8 cellular contexts compared by ENCODE assay signal in genomic region chr12:6928703-6929407, GRCh38. TPM values are rescaled to one million over a fixed set of nuclear protein-coding genes. Genes with fewer than 3 reads are reported as not detected.
DNase-seq lines count a peak whose midpoint lies in the region; ATAC-seq, FAIRE-seq and TF ChIP-seq lines count a peak whose summit lies in the region.

No MANE protein-coding gene starts in this region.

- FAIRE-seq in astrocyte (lab: Jason Lieb, UNC) = no peak

- H3K27ac Mint-ChIP-seq in activated T-cell treated with anti-CD3 and anti-CD28 coated beads, Interleukin-2, amount 50 U/mL, for 24 hours = peak overlapping the region; percentile 93
- H3K27ac Mint-ChIP-seq in astrocyte (ENCODE audit: unreplicated experiment) = peak overlapping the region; percentile 94

- peak overlapping the region; percentile 85 for H3K4me3 ChIP-seq in astrocyte (ENCODE audit: insufficient read depth, low read depth, low read length)
- peak overlapping the region; percentile 66 to 88 (median 78) for H3K4me3 ChIP-seq in liver (ENCODE audit: low read depth in 1 of 3, low read length in 3 of 3)
- H3K4me3 ChIP-seq in tibial nerve = peak overlapping the region; percentile 78 to 96 (median 88)

- H3K27me3 ChIP-seq in astrocyte (ENCODE audit: insufficient read depth, low read length) (no peaks in the 10 kb centered on the region), liver (ENCODE audit: control insufficient read depth in 4 of 4, insufficient read depth in 4 of 4, low read length in 3 of 4) (no peaks in the 10 kb centered on the region), tibial nerve (no peaks in the 10 kb centered on the region)

- peaks cover 70% of the 10 kb centered on the region for H3K4me1 Mint-ChIP-seq in activated T-cell treated with anti-CD3 and anti-CD28 coated beads, Interleukin-2, amount 50 U/mL, for 24 hours (ENCODE audit: low read depth)
- H3K4me1 Mint-ChIP-seq in astrocyte (ENCODE audit: low read depth, unreplicated experiment) = peaks cover 58% of the 10 kb centered on the region

- no peaks in the 10 kb centered on the region for H3K36me3 ChIP-seq in astrocyte (ENCODE audit: insufficient read depth, low read length)
- peaks cover 0 to 2% (median 0%) of the 10 kb centered on the region in 4 donors for H3K36me3 ChIP-seq in liver (ENCODE audit: control insufficient read depth in 4 of 4, insufficient read depth in 3 of 4, low read depth in 1 of 4, low read length in 3 of 4)
- H3K36me3 ChIP-seq in tibial nerve = peaks cover 0 to 5% (median 0%) of the 10 kb centered on the region in 3 donors

- no peak for TF ChIP-seq POLR2A in tibial nerve (IDR thresholded peaks at IDR 0.05)

- H3K27ac ChIP-seq in astrocyte (ENCODE audit: low read depth, low read length) = peak overlapping the region; percentile 66
- H3K27ac ChIP-seq in liver (ENCODE audit: low read depth in 1 of 2, low read length in 2 of 2) = peak overlapping the region; percentile 62 to 66
- peak overlapping the region; percentile 96 to 99 (median 98) for H3K27ac ChIP-seq in tibial nerve

- H3K9me3 ChIP-seq in astrocyte (ENCODE audit: insufficient read depth, low read depth, low read length) = no peaks in the 10 kb centered on the region
- no peaks in the 10 kb centered on the region for H3K9me3 ChIP-seq in liver (ENCODE audit: control insufficient read depth in 4 of 4, low read length in 3 of 4)
- no peaks in the 10 kb centered on the region for H3K9me3 ChIP-seq in tibial nerve

- H3K4me3 Mint-ChIP-seq in activated T-cell treated with anti-CD3 and anti-CD28 coated beads, Interleukin-2, amount 50 U/mL, for 24 hours = peak overlapping the region; percentile 88
- H3K4me3 Mint-ChIP-seq in astrocyte (ENCODE audit: unreplicated experiment) = peak overlapping the region; percentile 100

- H2AFZ ChIP-seq in astrocyte (ENCODE audit: low read depth, low read length) = no peak overlapping the region

- H3K4me1 ChIP-seq in astrocyte (ENCODE audit: insufficient read depth, low read length) (peaks cover 51% of the 10 kb centered on the region), liver (ENCODE audit: control insufficient read depth in 4 of 4, insufficient read depth in 4 of 4, low read length in 3 of 4) (peaks cover 9 to 61% (median 47%) of the 10 kb centered on the region in 4 donors), tibial nerve (peaks cover 3 to 84% (median 54%) of the 10 kb centered on the region in 4 donors)

- H4K20me1 ChIP-seq in astrocyte (ENCODE audit: insufficient read depth, low read length) = peaks cover 46% of the 10 kb centered on the region

- TF ChIP-seq EP300 in tibial nerve (IDR thresholded peaks at IDR 0.05) = peak in 1 of 2 donors; percentile 14

- no peak for ATAC-seq in HG02885 (IDR thresholded peaks at IDR 0.05; ENCODE audit: poor library complexity, unreplicated experiment)

- no peaks in the 10 kb centered on the region for H3K27me3 Mint-ChIP-seq in activated T-cell treated with anti-CD3 and anti-CD28 coated beads, Interleukin-2, amount 50 U/mL, for 24 hours
- H3K27me3 Mint-ChIP-seq in astrocyte (ENCODE audit: low read depth, unreplicated experiment) = no peaks in the 10 kb centered on the region

- no peak for DNase-seq in activated T-cell treated with anti-CD3 and anti-CD28 coated beads, Interleukin-2, amount 50 U/mL, for 24 hours
- no peak for DNase-seq in activated T-cell treated with anti-CD3 and anti-CD28 coated beads, Interleukin-2, amount 50 U/mL, for 1 hour
- no peak for DNase-seq in astrocyte (ENCODE audit: low read depth)
- no peak for DNase-seq in tibial nerve (ENCODE audit: low spot score in 2 of 2)
- no peak for DNase-seq in globus pallidus (ENCODE audit: low spot score)
- no peak for DNase-seq in GF-D8 (lab: John Stamatoyannopoulos, UW)

- H3K4me2 ChIP-seq in astrocyte (ENCODE audit: low read length) = peak overlapping the region; percentile 98

- H3K9me3 Mint-ChIP-seq in activated T-cell treated with anti-CD3 and anti-CD28 coated beads, Interleukin-2, amount 50 U/mL, for 24 hours = no peaks in the 10 kb centered on the region
- no peaks in the 10 kb centered on the region for H3K9me3 Mint-ChIP-seq in astrocyte (ENCODE audit: unreplicated experiment)

- peaks cover 30% of the 10 kb centered on the region for H3K36me3 Mint-ChIP-seq in activated T-cell treated with anti-CD3 and anti-CD28 coated beads, Interleukin-2, amount 50 U/mL, for 24 hours (ENCODE audit: low read depth)
- peaks cover 5% of the 10 kb centered on the region for H3K36me3 Mint-ChIP-seq in astrocyte (ENCODE audit: low read depth, unreplicated experiment)

- 17% methylated on average over 19 of the region's 19 CpGs for WGBS in liver
- WGBS in tibial nerve, 2 donors = 4 to 5% methylated on average over 19 of the region's 19 CpGs

- TF ChIP-seq RAD21 in liver (IDR thresholded peaks at IDR 0.05) = no peak

- peaks cover 65% of the 10 kb centered on the region for H3K79me2 ChIP-seq in astrocyte (ENCODE audit: insufficient read depth, low read length)

- H3K9ac ChIP-seq in astrocyte (ENCODE audit: low read length) (peak overlapping the region; percentile 94), liver (ENCODE audit: low read depth in 1 of 2, low read length in 2 of 2) (peak overlapping the region; percentile 35 to 55)

- TF ChIP-seq CTCF in astrocyte (IDR thresholded peaks at IDR 0.05; ENCODE audit: insufficient read depth, low read depth, low read length) (no peak), liver (IDR thresholded peaks at IDR 0.05; ENCODE audit: low read depth, low read length, missing input control) (no peak), tibial nerve (IDR thresholded peaks at IDR 0.05) (no peak)

TF ChIP-seq in liver, 16 proteins besides CTCF, POLR2A, EP300 and RAD21:
- peak; percentile 19 for TF ChIP-seq NR2F2 (IDR thresholded peaks at IDR 0.05)
- no peak for TF ChIP-seq HNF4A (conservative IDR thresholded peaks at IDR 0.05)

RNA-seq across cellular contexts. Expression of gene ATN1, which starts 1.1 kb away (rescaled TPM):
- total RNA-seq in astrocyte (94.9 and 97.8 TPM in 2 replicates), liver (10 to 100 TPM in 1 of 2 donors, 1 to 10 TPM in 1; 3.6 to 10.2 TPM), tibial nerve (100 to 1,000 TPM in 3 of 4 donors, 10 to 100 TPM in 1; 92.2 to 260 (median 123) TPM)
- 10 to 100 TPM in 1 of 2 donors, 1 to 10 TPM in 1; 5.6 to 12.6 TPM for polyA plus RNA-seq in liver

RNA-seq across cellular contexts. Expression of gene ENO2, which starts 14.5 kb away (rescaled TPM):
- total RNA-seq in astrocyte = 46.4 and 47.7 TPM in 2 replicates
- total RNA-seq in liver = 1 to 10 TPM; 1.1 to 3.1 TPM
- polyA plus RNA-seq in liver = 1 to 10 TPM; 1.3 to 1.6 TPM
- total RNA-seq in tibial nerve = 10 to 100 TPM; 14.0 to 25.8 (median 15.9) TPM

RNA-seq across cellular contexts. Expression of gene RNU7-1, which starts 14.8 kb away (rescaled TPM):
- total RNA-seq in astrocyte (not detected in 2 replicates), liver (not detected), tibial nerve (not detected)
- not detected for polyA plus RNA-seq in liver

RNA-seq across cellular contexts. Expression of gene C12orf57, which starts 15.0 kb away (rescaled TPM):
- total RNA-seq in astrocyte (117 and 123 TPM in 2 replicates), liver (10 to 100 TPM; 49.2 to 53.8 TPM), tibial nerve (100 to 1,000 TPM; 569 to 764 (median 665) TPM)
- polyA plus RNA-seq in liver = 100 to 1,000 TPM in 1 of 2 donors, 10 to 100 TPM in 1; 77.7 to 193 TPM

RNA-seq across cellular contexts. Expression of gene PTPN6, which starts 22.3 kb away (rescaled TPM):
- 5.2 and 8.9 TPM in 2 replicates for total RNA-seq in astrocyte
- 10 to 100 TPM; 19.7 to 41.0 TPM for total RNA-seq in liver
- polyA plus RNA-seq in liver = 10 to 100 TPM; 15.2 to 19.4 TPM
- total RNA-seq in tibial nerve = 10 to 100 TPM; 11.9 to 31.5 (median 20.8) TPM
